In genomic region chr1:57232500-57232899, GRCh38 we compare ENCODE assay signal across 1 cellular context.
TF ChIP-seq lines count a peak whose summit lies in the region.

No MANE protein-coding gene starts in this region.

TF ChIP-seq in H1, 55 proteins besides CTCF, POLR2A, EP300 and RAD21:
- TF ChIP-seq E2F6 (IDR thresholded peaks at IDR 0.05) (no peak), CEBPB (IDR thresholded peaks at IDR 0.05; ENCODE audit: low read depth, low read length) (no peak), TAF7 (optimal IDR thresholded peaks at IDR 0.05; ENCODE audit: borderline replicate concordance, low read depth, low read length) (no peak), ZNF274 (IDR thresholded peaks at IDR 0.05; ENCODE audit: borderline replicate concordance, extremely low read depth, low read length) (no peak), SIX5 (IDR thresholded peaks at IDR 0.05; ENCODE audit: low read depth, low read length) (no peak)
